In genomic region chr6:111122458-111123286, GRCh38 we compare ENCODE assay signal across 12 cellular contexts. TPM values are rescaled to one million over a fixed set of nuclear protein-coding genes. Genes with fewer than 3 reads are reported as not detected.
DNase-seq lines count a peak whose midpoint lies in the region; ATAC-seq and TF ChIP-seq lines count a peak whose summit lies in the region.
"Had no signal": no experiment of that assay in that cellular context is flagged by ENCODE, and none has a peak within 500 bp of the region (broad histone marks: within the 10 kb centered on the region; RNA-seq: fewer than 3 reads in every experiment).

No MANE protein-coding gene starts in this region.

- no peak overlapping the region for H3K27ac ChIP-seq in CD4-positive, alpha-beta memory T cell (ENCODE audit: low read depth, low read length)
- H3K27ac ChIP-seq in mesenchymal stem cell (ENCODE audit: low read length, poor library complexity, severe bottlenecking): no peak overlapping the region

- H3K27me3 Mint-ChIP-seq in CD4-positive, alpha-beta memory T cell: peaks cover 0 to 1% of the 10 kb centered on the region in 2 donors
- no peaks in the 10 kb centered on the region for H3K27me3 Mint-ChIP-seq in activated CD8-positive, alpha-beta T cell treated with anti-CD3 and anti-CD28 coated beads for 36 hours
- H3K27me3 Mint-ChIP-seq in nephron progenitor cell (ENCODE audit: low read depth, poor library complexity): no peaks in the 10 kb centered on the region
- H3K27me3 Mint-ChIP-seq: brain had no signal

- H4K91ac ChIP-seq in mesenchymal stem cell (ENCODE audit: low read length): no peak overlapping the region

- POLR2A ChIA-PET in CD4-positive, alpha-beta memory T cell (lab: Charles Lee; ENCODE audit: partially characterized antibody): no interaction called here
- POLR2A ChIA-PET in activated CD8-positive, alpha-beta T cell treated with anti-CD3 and anti-CD28 coated beads for 36 hours (lab: Charles Lee): interaction anchor here (0.6 kb wide), 1 partner anchor 78 kb away, joined by 3 read pairs; no protein-coding TSS in a partner anchor

- no peak overlapping the region for H3K18ac ChIP-seq in mesenchymal stem cell (ENCODE audit: low read depth in 1 of 2, low read length in 2 of 2)

- no peak for DNase-seq in CD4-positive, alpha-beta memory T cell
- DNase-seq in GM10266 (ENCODE audit: extremely low spot score) (peak; percentile 26), nephron progenitor cell (no peak), mesenchymal stem cell (no peak)
- peak; percentile 49 for DNase-seq in activated CD8-positive, alpha-beta T cell treated with anti-CD3 and anti-CD28 coated beads for 36 hours
- DNase-seq: COR-L47 had no signal

- no peak overlapping the region for H3K9ac ChIP-seq in mesenchymal stem cell (ENCODE audit: low read length)

- no peak overlapping the region for H3K14ac ChIP-seq in mesenchymal stem cell (ENCODE audit: low read length in 2 of 2)

- H3K36me3 Mint-ChIP-seq in CD4-positive, alpha-beta memory T cell: no peaks in the 10 kb centered on the region
- H3K36me3 Mint-ChIP-seq in activated CD8-positive, alpha-beta T cell treated with anti-CD3 and anti-CD28 coated beads for 36 hours (ENCODE audit: low read depth): peaks cover 7% of the 10 kb centered on the region
- no peaks in the 10 kb centered on the region for H3K36me3 Mint-ChIP-seq in nephron progenitor cell (ENCODE audit: low read depth)
- H3K36me3 Mint-ChIP-seq: WTC11 had no signal

- H3K4me1 ChIP-seq in CD4-positive, alpha-beta memory T cell (ENCODE audit: insufficient read depth, low read length): peaks cover 10% of the 10 kb centered on the region
- peaks cover 1% of the 10 kb centered on the region for H3K4me1 ChIP-seq in mesenchymal stem cell (ENCODE audit: control insufficient read depth, insufficient read depth, low read depth, low read length)

- H2BK12ac ChIP-seq in mesenchymal stem cell (ENCODE audit: low read length in 2 of 2): no peak overlapping the region

- no peak overlapping the region for H2BK120ac ChIP-seq in mesenchymal stem cell (ENCODE audit: low read depth, low read length)

- H3K9me3 ChIP-seq in CD4-positive, alpha-beta memory T cell (ENCODE audit: control insufficient read depth in 1 of 2, low read length in 2 of 2): no peaks in the 10 kb centered on the region
- no peaks in the 10 kb centered on the region for H3K9me3 ChIP-seq in mesenchymal stem cell (ENCODE audit: control insufficient read depth, low read length)

- WGBS in mesenchymal stem cell: 86% methylated on average over 6 of the region's 7 CpGs

- H3K4me3 ChIP-seq in CD4-positive, alpha-beta memory T cell (ENCODE audit: low read length in 2 of 2): no peak overlapping the region
- H3K4me3 ChIP-seq in mesenchymal stem cell (ENCODE audit: insufficient read depth in 1 of 2, low read depth in 1 of 2, low read length in 2 of 2): no peak overlapping the region

- H3K4ac ChIP-seq in mesenchymal stem cell (ENCODE audit: low read depth in 1 of 2, low read length in 2 of 2): no peak overlapping the region

- H2BK5ac ChIP-seq in mesenchymal stem cell (ENCODE audit: low read depth, low read length, poor library complexity, severe bottlenecking): no peak overlapping the region

- CTCF ChIA-PET in CD4-positive, alpha-beta memory T cell (lab: Charles Lee; ENCODE audit: partially characterized antibody): interaction anchor here (1.2 kb wide), 1 partner anchor 10 kb away, joined by 3 read pairs; no protein-coding TSS in a partner anchor
- CTCF ChIA-PET in activated CD8-positive, alpha-beta T cell treated with anti-CD3 and anti-CD28 coated beads for 36 hours (lab: Charles Lee): interaction anchor here (1.7 kb wide), 1 partner anchor 65 kb away, joined by 7 read pairs; no protein-coding TSS in a partner anchor

- no peak overlapping the region for H3K4me2 ChIP-seq in mesenchymal stem cell (ENCODE audit: low read length, poor library complexity, severe bottlenecking)

- H2AK5ac ChIP-seq in mesenchymal stem cell (ENCODE audit: low read length, severe bottlenecking): no peak overlapping the region

- H3K79me1 ChIP-seq in mesenchymal stem cell (replicated peaks; ENCODE audit: low read length, poor library complexity, severe bottlenecking): no peaks in the 10 kb centered on the region

- intact Hi-C loops in CD4-positive, alpha-beta memory T cell (cut with micrococcal nuclease): no loop called here
- intact Hi-C loops in activated CD8-positive, alpha-beta T cell treated with anti-CD3 and anti-CD28 coated beads for 36 hours (cut with micrococcal nuclease): no loop called here

- H3K27me3 ChIP-seq in CD4-positive, alpha-beta memory T cell (ENCODE audit: insufficient read depth, low read length): no peaks in the 10 kb centered on the region
- peaks cover 0 to 14% of the 10 kb centered on the region in 2 experiments for H3K27me3 ChIP-seq in mesenchymal stem cell (ENCODE audit: control insufficient read depth in 1 of 2, insufficient read depth in 1 of 2, low read length in 2 of 2)

- H2AFZ ChIP-seq in mesenchymal stem cell (ENCODE audit: low read depth, low read length): no peak overlapping the region

- no peak overlapping the region for H3K23ac ChIP-seq in mesenchymal stem cell (ENCODE audit: low read length in 2 of 2)

- H4K8ac ChIP-seq in mesenchymal stem cell (ENCODE audit: low read length): no peak overlapping the region

- no peaks in the 10 kb centered on the region for H3K36me3 ChIP-seq in CD4-positive, alpha-beta memory T cell (ENCODE audit: insufficient read depth, low read length)
- H3K36me3 ChIP-seq in mesenchymal stem cell (ENCODE audit: control insufficient read depth in 1 of 2, insufficient read depth in 2 of 2, low read depth in 1 of 2, low read length in 2 of 2): no peaks in the 10 kb centered on the region

- no peak overlapping the region for H2BK15ac ChIP-seq in mesenchymal stem cell (ENCODE audit: low read depth, poor library complexity, severe bottlenecking)

- peak overlapping the region in 2 of 8 donors; percentile 2 to 25 for H3K4me3 Mint-ChIP-seq in CD4-positive, alpha-beta memory T cell
- no peak overlapping the region for H3K4me3 Mint-ChIP-seq in activated CD8-positive, alpha-beta T cell treated with anti-CD3 and anti-CD28 coated beads for 36 hours
- no peak overlapping the region for H3K4me3 Mint-ChIP-seq in nephron progenitor cell
- H3K4me3 Mint-ChIP-seq: activated T-helper 1 cell treated with anti-CD3 and anti-CD28 coated beads, Interleukin-12 subunit alpha, Interleukin-12 subunit beta, Interleukin-2, Interleukin-4 antibody, amounts not matched to agents 30 ng/mL and 10 ng/mL and 1 ng/mL, durations not matched to agents 14 hours and 24 hours and 36 hours; WTC11 had no signal

- peak; percentile 70 for ATAC-seq in activated CD8-positive, alpha-beta T cell treated with anti-CD3 and anti-CD28 coated beads for 36 hours
- ATAC-seq in GM21576 (IDR thresholded peaks at IDR 0.05; ENCODE audit: unreplicated experiment): no peak
- ATAC-seq in HG03354 (IDR thresholded peaks at IDR 0.05; ENCODE audit: poor library complexity, severe bottlenecking, unreplicated experiment): no peak
- ATAC-seq: WTC11 had no signal

- no peak for TF ChIP-seq CTCF in GM10266 (IDR thresholded peaks at IDR 0.05; ENCODE audit: control insufficient read depth, insufficient read depth, low read depth, missing control alignments)
- TF ChIP-seq CTCF in activated CD8-positive, alpha-beta T cell treated with anti-CD3 and anti-CD28 coated beads for 36 hours (IDR thresholded peaks at IDR 0.05): no peak
- TF ChIP-seq CTCF in nephron progenitor cell (IDR thresholded peaks at IDR 0.05): no peak

- peak overlapping the region in 6 of 7 donors; percentile 2 to 81 (median 56) for H3K27ac Mint-ChIP-seq in CD4-positive, alpha-beta memory T cell
- peak overlapping the region; percentile 60 for H3K27ac Mint-ChIP-seq in activated CD8-positive, alpha-beta T cell treated with anti-CD3 and anti-CD28 coated beads for 36 hours
- peak overlapping the region; percentile 28 for H3K27ac Mint-ChIP-seq in nephron progenitor cell
- H3K27ac Mint-ChIP-seq: activated T-helper 1 cell treated with anti-CD3 and anti-CD28 coated beads, Interleukin-12 subunit alpha, Interleukin-12 subunit beta, Interleukin-2, Interleukin-4 antibody, amounts not matched to agents 30 ng/mL and 10 ng/mL and 1 ng/mL, durations not matched to agents 14 hours and 24 hours and 36 hours; WTC11 had no signal

- peaks cover 12 to 17% (median 14%) of the 10 kb centered on the region in 4 donors for H3K4me1 Mint-ChIP-seq in CD4-positive, alpha-beta memory T cell
- H3K4me1 Mint-ChIP-seq in activated CD8-positive, alpha-beta T cell treated with anti-CD3 and anti-CD28 coated beads for 36 hours (ENCODE audit: low read depth): peaks cover 28% of the 10 kb centered on the region
- H3K4me1 Mint-ChIP-seq in nephron progenitor cell: no peaks in the 10 kb centered on the region

- H3K9me3 Mint-ChIP-seq in CD4-positive, alpha-beta memory T cell: peaks cover 0 to 7% (median 0%) of the 10 kb centered on the region in 8 donors
- H3K9me3 Mint-ChIP-seq in activated CD8-positive, alpha-beta T cell treated with anti-CD3 and anti-CD28 coated beads for 36 hours: no peaks in the 10 kb centered on the region
- peaks cover 3% of the 10 kb centered on the region for H3K9me3 Mint-ChIP-seq in nephron progenitor cell
- H3K9me3 Mint-ChIP-seq: activated T-helper 1 cell treated with anti-CD3 and anti-CD28 coated beads, Interleukin-12 subunit alpha, Interleukin-12 subunit beta, Interleukin-2, Interleukin-4 antibody, amounts not matched to agents 30 ng/mL and 10 ng/mL and 1 ng/mL, durations not matched to agents 14 hours and 24 hours and 36 hours; WTC11 had no signal

RNA-seq across cellular contexts. Expression of gene SLC16A10, which starts 35.4 kb away (rescaled TPM):
- 10 to 100 TPM in 1 of 2 experiments, 1 to 10 TPM in 1; 9.8 to 11.2 TPM for total RNA-seq in CD4-positive, alpha-beta memory T cell
- 1 to 10 TPM; 5.6 to 7.7 TPM for polyA plus RNA-seq in CD4-positive, alpha-beta memory T cell
- 10 to 100 TPM; 11.5 to 12.2 TPM for total RNA-seq in activated CD8-positive, alpha-beta T cell treated with anti-CD3 and anti-CD28 coated beads for 36 hours
- not detected for polyA plus RNA-seq in mesenchymal stem cell (2013, experiment 1 of 2)
- not detected for polyA plus RNA-seq in mesenchymal stem cell (2013, experiment 2 of 2)
- total RNA-seq: fibroblast of villous mesenchyme had no signal

Comparison
In these comparisons a context has a peak if more than half of its experiments do, and no peak if none do; other contexts are left out.
1. DNase-seq: peak in GM10266 (single experiment) and activated CD8-positive, alpha-beta T cell treated with anti-CD3 and anti-CD28 coated beads for 36 hours (single experiment); none in CD4-positive, alpha-beta memory T cell (0 of 5), nephron progenitor cell (single experiment) and mesenchymal stem cell (single experiment).
2. Peak in every context shown above with its lines, with median percentiles within 50 percentile points of each other: H3K27ac Mint-ChIP-seq.